Comparison of ENCODE assay signal across 24 cellular contexts in the genomic region with DNA sequence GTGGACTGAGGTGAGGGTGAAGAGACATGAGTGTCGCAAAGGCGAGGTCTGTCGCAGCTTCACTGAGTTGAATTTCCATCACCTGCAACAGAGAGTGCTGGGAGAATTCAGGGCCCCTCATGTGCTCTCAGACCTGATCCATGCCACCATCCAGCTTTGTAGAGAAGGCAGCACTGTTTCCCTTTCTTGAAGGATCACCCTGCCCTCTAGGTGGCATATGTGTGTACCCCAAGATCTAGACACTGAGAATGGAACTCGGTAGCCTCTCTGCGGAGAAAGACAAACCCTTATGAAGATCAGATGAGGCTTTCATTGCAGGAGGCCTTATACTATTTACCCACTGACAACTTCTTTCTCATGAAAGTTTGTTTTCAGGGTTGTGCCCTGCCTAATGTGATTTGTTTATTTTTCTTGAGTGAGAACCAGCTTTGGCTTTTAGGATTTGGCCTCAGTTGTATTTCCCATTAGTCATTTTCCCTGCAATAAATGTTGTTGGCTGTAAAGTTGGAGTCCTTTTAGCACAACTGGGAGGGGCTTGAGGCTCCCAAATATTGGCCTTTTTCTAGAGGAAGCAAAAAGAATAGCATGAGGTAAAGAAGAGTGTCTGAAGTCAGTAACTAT.
DNase-seq lines count a peak whose midpoint lies in the region; ATAC-seq, FAIRE-seq and TF ChIP-seq lines count a peak whose summit lies in the region.
"Had no signal": no experiment of that assay in that cellular context is flagged by ENCODE, and none has a peak within 500 bp of the region (broad histone marks: within the 10 kb centered on the region; RNA-seq: fewer than 3 reads in every experiment).

No MANE protein-coding gene starts in this region.

- peaks cover 0 to 2% of the 10 kb centered on the region in 2 experiments; a peak in 4 of 5 replicates for H3K9me3 Mint-ChIP-seq in H9

- H4K20me1 ChIP-seq in H9 (ENCODE audit: control insufficient read depth, insufficient read depth, insufficient read length) = no peaks in the 10 kb centered on the region

- no peak overlapping the region for H3T11ph ChIP-seq in H9 (ENCODE audit: low read length)

- no peak for ATAC-seq in foreskin keratinocyte
- ATAC-seq in HG02840 (IDR thresholded peaks at IDR 0.05; ENCODE audit: low FRiP score, unreplicated experiment) = no peak
- ATAC-seq: activated T-helper 17 cell treated with anti-CD3 and anti-CD28 coated beads, Interleukin-2, amount 50 U/mL, for 72 hours; CD8-positive, alpha-beta T cell; left lung; Panc1 had no signal

- no peak overlapping the region for H2AFZ ChIP-seq in H9 (ENCODE audit: low read length)
- H2AFZ ChIP-seq: neural progenitor cell had no signal

- no peak overlapping the region for H3K27ac ChIP-seq in H9 (ENCODE audit: insufficient read length, low read depth, low read length)
- no peak overlapping the region for H3K27ac ChIP-seq in foreskin keratinocyte
- H3K27ac ChIP-seq in small intestine (ENCODE audit: low read depth in 1 of 2, low read length in 1 of 2) = no peak overlapping the region
- H3K27ac ChIP-seq: left lung, neural progenitor cell, prostate gland, spleen, vagina had no signal

- CTCF ChIA-PET in BJ (lab: Yijun Ruan, JAX) = interaction anchor here (0.9 kb wide), 1 partner anchor 13 kb away, joined by 3 read pairs; no protein-coding TSS in a partner anchor

- H3K4me2 ChIP-seq in H9 (ENCODE audit: insufficient read depth, insufficient read length, low read length) = no peak overlapping the region
- H3K4me2 ChIP-seq: neural progenitor cell had no signal

- no peak overlapping the region for H2BK5ac ChIP-seq in H9 (ENCODE audit: insufficient read length, low read length)

- no peak overlapping the region for H2AK5ac ChIP-seq in H9 (ENCODE audit: insufficient read length, low read length)

- H3K4me1 ChIP-seq in H9 (ENCODE audit: insufficient read depth, low read length) = no peaks in the 10 kb centered on the region
- peaks cover 11% of the 10 kb centered on the region for H3K4me1 ChIP-seq in adipocyte (ENCODE audit: control insufficient read depth, insufficient read depth, low read length)
- H3K4me1 ChIP-seq in foreskin keratinocyte = no peaks in the 10 kb centered on the region
- no peaks in the 10 kb centered on the region for H3K4me1 ChIP-seq in small intestine (ENCODE audit: control insufficient read depth in 2 of 2, insufficient read depth in 1 of 2, low read depth in 1 of 2, low read length in 1 of 2)
- H3K4me1 ChIP-seq: left lung, neural progenitor cell, prostate gland had no signal

- no peaks in the 10 kb centered on the region for H3K36me3 ChIP-seq in BJ (ENCODE audit: control insufficient read depth, insufficient read depth, low read length)
- no peaks in the 10 kb centered on the region for H3K36me3 ChIP-seq in adipocyte (ENCODE audit: control insufficient read depth, insufficient read depth, low read length, severe bottlenecking)
- no peaks in the 10 kb centered on the region for H3K36me3 ChIP-seq in small intestine (ENCODE audit: control insufficient read depth in 2 of 2, insufficient read depth in 2 of 2, low read length in 2 of 2)
- H3K36me3 ChIP-seq: left lung, neural progenitor cell, prostate gland, spleen, vagina had no signal

- no peak for FAIRE-seq in small intestine (lab: Jason Lieb, UNC)

- H4K5ac ChIP-seq in H9 (ENCODE audit: insufficient read length, low read depth, low read length) = no peak overlapping the region

- no peak overlapping the region for H3K9ac ChIP-seq in H9 (ENCODE audit: extremely low read depth, insufficient read length, low read length)
- H3K9ac ChIP-seq in adipocyte (ENCODE audit: low read length) = no peak overlapping the region
- H3K9ac ChIP-seq: neural progenitor cell had no signal

- H2BK15ac ChIP-seq in H9 (ENCODE audit: low read depth, low read length) = no peak overlapping the region

- no peaks in the 10 kb centered on the region for H3K23me2 ChIP-seq in H9 (ENCODE audit: insufficient read length, low read depth, low read length, poor library complexity, severe bottlenecking)

- no peak overlapping the region for H3K4me3 ChIP-seq in BJ (ENCODE audit: low read depth, low read length)
- no peak overlapping the region for H3K4me3 ChIP-seq in adipocyte (ENCODE audit: low read length)
- no peak overlapping the region for H3K4me3 ChIP-seq in small intestine (ENCODE audit: low read depth in 1 of 2, low read length in 2 of 2)
- H3K4me3 ChIP-seq: left lung, neural progenitor cell, prostate gland, spleen, vagina had no signal

- H3K36me3 Mint-ChIP-seq in H9 (ENCODE audit: insufficient read depth in 1 of 3, low read depth in 3 of 3) = peaks cover 0 to 1% (median 0%) of the 10 kb centered on the region in 3 experiments; a peak in 1 of 7 replicates
- H3K36me3 Mint-ChIP-seq: CD8-positive, alpha-beta T cell; neural progenitor cell had no signal

- H4K91ac ChIP-seq in H9 (ENCODE audit: insufficient read length, low read depth, low read length) = no peak overlapping the region

- no peaks in the 10 kb centered on the region for H3K79me1 ChIP-seq in H9 (ENCODE audit: insufficient read depth, low read depth, low read length, poor library complexity, severe bottlenecking)

- H2BK12ac ChIP-seq in H9 (ENCODE audit: insufficient read length, low read depth, low read length) = no peak overlapping the region

- H3K56ac ChIP-seq in H9 (ENCODE audit: insufficient read length, low read depth, low read length) = no peak overlapping the region

- no peak overlapping the region for H2BK120ac ChIP-seq in H9 (ENCODE audit: low read depth, low read length, poor library complexity, severe bottlenecking)

- no peaks in the 10 kb centered on the region for H3K79me2 ChIP-seq in H9 (ENCODE audit: insufficient read depth, low read length)

- no peak overlapping the region for H3K27ac Mint-ChIP-seq in H9
- H3K27ac Mint-ChIP-seq: activated T-helper 17 cell treated with anti-CD3 and anti-CD28 coated beads, Interleukin-2, amount 50 U/mL, for 72 hours; CD8-positive, alpha-beta T cell; neural progenitor cell had no signal

- H3K23ac ChIP-seq in H9 (ENCODE audit: insufficient read length, low read depth, low read length) = no peak overlapping the region

- H3K4me1 Mint-ChIP-seq in H9 = no peaks in the 10 kb centered on the region
- H3K4me1 Mint-ChIP-seq: activated T-helper 17 cell treated with anti-CD3 and anti-CD28 coated beads, Interleukin-2, amount 50 U/mL, for 72 hours; neural progenitor cell had no signal

- no CpG with 5 or more reads among the region's 5 CpGs for WGBS in H9 (ENCODE audit: extremely low coverage, insufficient read length, low lambda C conversion rate)
- 90 to 92% (median 91%) methylated on average over 5 of the region's 5 CpGs for WGBS in small intestine, 3 donors

- H2BK20ac ChIP-seq in H9 (ENCODE audit: low read depth, low read length, poor library complexity, severe bottlenecking) = no peak overlapping the region

- no peak overlapping the region for H3K18ac ChIP-seq in H9 (ENCODE audit: insufficient read length, low read depth, low read length)

- no peaks in the 10 kb centered on the region for H3K27me3 ChIP-seq in BJ (ENCODE audit: control insufficient read depth, insufficient read depth, low read length)
- no peaks in the 10 kb centered on the region for H3K27me3 ChIP-seq in H9 (ENCODE audit: insufficient read depth, low read length)
- peaks cover 17% of the 10 kb centered on the region for H3K27me3 ChIP-seq in adipocyte (replicated peaks; ENCODE audit: control insufficient read depth, insufficient read depth, low read length)
- H3K27me3 ChIP-seq in foreskin keratinocyte = no peaks in the 10 kb centered on the region
- H3K27me3 ChIP-seq in small intestine (ENCODE audit: control insufficient read depth in 2 of 2, insufficient read depth in 2 of 2, low read length in 2 of 2) = no peaks in the 10 kb centered on the region
- H3K27me3 ChIP-seq: left lung, neural progenitor cell, spleen, vagina had no signal

- no peak overlapping the region for H3K14ac ChIP-seq in H9 (ENCODE audit: insufficient read depth, low read length)

- H3K4me3 Mint-ChIP-seq in H9 = no peak overlapping the region
- H3K4me3 Mint-ChIP-seq: activated T-helper 17 cell treated with anti-CD3 and anti-CD28 coated beads, Interleukin-2, amount 50 U/mL, for 72 hours; CD8-positive, alpha-beta T cell; neural progenitor cell had no signal

- TF ChIP-seq CTCF in BJ (IDR thresholded peaks at IDR 0.05; ENCODE audit: insufficient read depth, low read depth, low read length) = 0 out of 2 replicates have a peak, but pooled peaks have one; percentile 9
- TF ChIP-seq CTCF in H9 (conservative IDR thresholded peaks at IDR 0.05) = 0 out of 3 replicates have a peak, but pooled peaks have one; percentile 17
- peak; percentile 25 for TF ChIP-seq CTCF in foreskin keratinocyte (conservative IDR thresholded peaks at IDR 0.05)

- no peak overlapping the region for H4K8ac ChIP-seq in H9 (replicated peaks; ENCODE audit: insufficient read length, low read depth, low read length)

- H3K9me3 ChIP-seq in H9 (ENCODE audit: control insufficient read depth, low read depth, low read length) (no peaks in the 10 kb centered on the region), adipocyte (ENCODE audit: control insufficient read depth, low read length) (peaks cover 30% of the 10 kb centered on the region), small intestine (ENCODE audit: control insufficient read depth, low read depth) (no peaks in the 10 kb centered on the region)
- H3K9me3 ChIP-seq: prostate gland, vagina had no signal

- no peak overlapping the region for H3K4ac ChIP-seq in H9 (ENCODE audit: low read depth, low read length)

- DNase-seq in BJ (ENCODE audit: low read depth) = no peak
- no peak for DNase-seq in H9
- DNase-seq in adipocyte (ENCODE audit: low read depth) = peak; percentile 3
- no peak for DNase-seq in foreskin keratinocyte
- DNase-seq in ecto neural progenitor cell (ENCODE audit: low spot score) = no peak
- no peak for DNase-seq in middle frontal gyrus (ENCODE audit: extremely low spot score, low spot score)
- DNase-seq in small intestine = no peak
- DNase-seq: CD8-positive, alpha-beta T cell; DMS79; erythroblast; glutamatergic neuron; KBM-7; left lung; NCI-H1694; NCI-H2227 treated with DMSO at 0.1 percent for 48 hours; NCI-H82; spleen; stimulated activated CD4-positive, alpha-beta T cell treated with anti-CD3 and anti-CD28 coated beads, Interleukin-4, amount 100 ng/mL, for 4 hours had no signal

- POLR2A ChIA-PET in BJ (lab: Charles Lee) = no interaction called here

- no peaks in the 10 kb centered on the region for H3K27me3 Mint-ChIP-seq in H9 (ENCODE audit: low read depth)
